1 cellular context compared by ENCODE assay signal in the genomic region with DNA sequence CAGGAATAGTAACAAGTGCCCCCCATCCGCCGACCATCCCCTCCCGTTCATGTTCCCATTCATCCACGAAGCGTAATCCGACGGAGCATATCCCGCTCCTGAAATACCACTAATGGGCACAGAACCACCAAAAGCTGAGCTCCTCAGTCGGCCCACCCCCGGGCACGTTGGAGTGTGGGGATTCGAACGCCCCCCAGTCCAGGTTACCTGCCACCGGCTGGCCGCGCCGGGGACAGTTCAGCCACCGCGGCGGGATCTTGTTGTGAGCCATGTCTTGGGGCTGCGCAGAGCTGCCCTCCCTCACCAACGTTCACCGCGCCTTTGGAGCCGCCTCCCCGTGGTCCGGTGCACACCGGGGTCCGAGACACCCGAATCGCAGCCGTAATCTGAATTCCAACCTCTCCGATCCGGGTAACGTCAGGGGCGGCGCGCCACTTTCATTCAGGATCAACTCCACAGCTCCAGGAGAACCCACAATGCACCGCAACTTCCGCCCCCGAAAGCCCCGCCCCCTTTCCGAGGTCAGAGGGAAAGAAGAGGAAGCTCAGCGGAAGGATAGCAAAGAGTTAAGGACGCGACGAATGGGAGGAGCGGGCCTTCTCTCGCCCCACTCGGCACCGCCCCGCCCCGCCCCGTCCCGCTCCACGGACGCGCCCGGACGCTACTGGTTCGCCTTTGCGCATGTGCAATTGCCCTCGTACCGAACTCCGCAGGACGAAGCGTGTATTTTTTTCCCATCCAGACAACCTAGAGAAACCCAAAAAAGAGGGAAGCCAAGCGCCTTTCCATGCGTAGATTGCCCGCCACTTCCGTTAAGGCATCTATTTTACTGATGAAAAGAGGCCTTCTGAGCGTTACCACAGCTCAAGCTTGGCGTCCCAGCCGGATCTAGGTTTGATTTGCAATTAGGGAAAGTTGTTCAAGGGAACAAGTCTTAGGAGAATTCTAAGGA.
A peak's percentile ranks its signal among the peaks of the same experiment; 100 is the strongest.
TF ChIP-seq lines count a peak whose summit lies in the region.

Gene RNGTT (minus strand): TSS at position 480 of the 952 bp plus-strand sequence. CDS start 209 bp downstream, at position 271.

TF ChIP-seq in WTC11, 78 proteins besides CTCF, POLR2A, EP300 and RAD21 (continued from another document and continues in another):
- TF ChIP-seq NR2C2 (CRISPR knock-in tag; IDR thresholded peaks at IDR 0.05) (peak; percentile 56; the same call in 1 of the 2 replicates), GABPB1 (CRISPR knock-in tag; IDR thresholded peaks at IDR 0.05) (peak; percentile 60; the same call in 1 of the 2 replicates), FOXP1 (CRISPR knock-in tag; IDR thresholded peaks at IDR 0.05; ENCODE audit: borderline replicate concordance) (peak; percentile 33), CREB1 (CRISPR knock-in tag; IDR thresholded peaks at IDR 0.05) (no peak), ZNF121 (CRISPR knock-in tag; IDR thresholded peaks at IDR 0.05) (no peak), NFATC4 (CRISPR knock-in tag; IDR thresholded peaks at IDR 0.05) (no peak), RORB (CRISPR knock-in tag; IDR thresholded peaks at IDR 0.05) (no peak), IRF2 (CRISPR knock-in tag; IDR thresholded peaks at IDR 0.05; ENCODE audit: borderline replicate concordance, low read depth) (no peak), RELA (CRISPR knock-in tag; IDR thresholded peaks at IDR 0.05; ENCODE audit: borderline replicate concordance) (no peak), E2F1 (CRISPR knock-in tag; IDR thresholded peaks at IDR 0.05) (no peak), ZNF281 (CRISPR knock-in tag; IDR thresholded peaks at IDR 0.05) (no peak), CBFB (CRISPR knock-in tag; IDR thresholded peaks at IDR 0.05; ENCODE audit: low read depth) (0 out of 2 replicates have a peak, but pooled peaks have one; percentile 62), TEAD1 (CRISPR knock-in tag; IDR thresholded peaks at IDR 0.05) (peak; percentile 27; the same call in 1 of the 2 replicates), ATF2 (CRISPR knock-in tag; IDR thresholded peaks at IDR 0.05; ENCODE audit: borderline replicate concordance, low read depth) (no peak), ATF1 (CRISPR knock-in tag; IDR thresholded peaks at IDR 0.05) (no peak), NFE2L1 (CRISPR knock-in tag; IDR thresholded peaks at IDR 0.05) (0 out of 2 replicates have a peak, but pooled peaks have one; percentile 10), ZNF423 (CRISPR knock-in tag; IDR thresholded peaks at IDR 0.05) (no peak), JAZF1 (CRISPR knock-in tag; IDR thresholded peaks at IDR 0.05) (no peak), ZNF396 (CRISPR knock-in tag; IDR thresholded peaks at IDR 0.05; ENCODE audit: borderline replicate concordance) (no peak), SP1 (CRISPR knock-in tag; conservative IDR thresholded peaks at IDR 0.05) (peak; percentile 90)
- TF ChIP-seq, protein P1, sequence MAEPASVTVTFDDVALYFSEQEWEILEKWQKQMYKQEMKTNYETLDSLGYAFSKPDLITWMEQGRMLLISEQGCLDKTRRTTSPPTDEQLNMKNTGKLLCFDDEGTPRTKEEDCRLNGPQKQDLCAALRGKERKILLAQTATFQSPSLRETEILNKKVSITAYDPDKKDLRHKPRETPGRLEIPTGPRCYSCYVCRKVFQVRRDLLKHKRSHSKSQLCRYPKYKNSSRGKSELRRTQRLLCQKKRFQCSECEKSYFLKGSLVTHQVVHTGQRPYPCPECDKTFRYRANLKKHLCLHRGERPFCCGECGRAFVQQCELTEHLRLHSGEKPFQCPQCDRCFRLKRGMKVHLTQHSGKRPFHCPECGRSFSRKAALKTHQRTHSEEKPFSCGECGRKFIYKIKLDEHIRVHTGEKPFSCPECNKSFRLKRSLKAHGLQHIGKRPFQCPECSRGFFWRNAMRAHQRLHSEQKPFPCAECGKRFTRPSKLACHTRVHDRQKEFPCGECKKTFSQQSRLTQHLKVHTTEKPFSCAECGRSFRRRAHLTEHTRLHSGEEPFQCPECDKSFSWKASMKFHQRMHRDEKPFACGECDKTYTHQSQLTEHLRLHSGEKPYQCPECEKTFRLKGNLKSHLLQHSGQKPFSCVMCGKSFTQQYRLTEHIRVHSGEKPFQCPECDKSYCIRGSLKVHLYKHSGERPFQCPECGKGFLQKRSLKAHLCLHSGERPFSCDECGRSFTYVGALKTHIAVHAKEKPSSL (CRISPR knock-in tag; conservative IDR thresholded peaks at IDR 0.05), result no peak
- TF ChIP-seq, protein P2, sequence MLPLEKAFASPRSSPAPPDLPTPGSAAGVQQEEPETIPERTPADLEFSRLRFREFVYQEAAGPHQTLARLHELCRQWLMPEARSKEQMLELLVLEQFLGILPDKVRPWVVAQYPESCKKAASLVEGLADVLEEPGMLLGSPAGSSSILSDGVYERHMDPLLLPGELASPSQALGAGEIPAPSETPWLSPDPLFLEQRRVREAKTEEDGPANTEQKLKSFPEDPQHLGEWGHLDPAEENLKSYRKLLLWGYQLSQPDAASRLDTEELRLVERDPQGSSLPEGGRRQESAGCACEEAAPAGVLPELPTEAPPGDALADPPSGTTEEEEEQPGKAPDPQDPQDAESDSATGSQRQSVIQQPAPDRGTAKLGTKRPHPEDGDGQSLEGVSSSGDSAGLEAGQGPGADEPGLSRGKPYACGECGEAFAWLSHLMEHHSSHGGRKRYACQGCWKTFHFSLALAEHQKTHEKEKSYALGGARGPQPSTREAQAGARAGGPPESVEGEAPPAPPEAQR (CRISPR knock-in tag; IDR thresholded peaks at IDR 0.05), result no peak
- TF ChIP-seq, protein P3, sequence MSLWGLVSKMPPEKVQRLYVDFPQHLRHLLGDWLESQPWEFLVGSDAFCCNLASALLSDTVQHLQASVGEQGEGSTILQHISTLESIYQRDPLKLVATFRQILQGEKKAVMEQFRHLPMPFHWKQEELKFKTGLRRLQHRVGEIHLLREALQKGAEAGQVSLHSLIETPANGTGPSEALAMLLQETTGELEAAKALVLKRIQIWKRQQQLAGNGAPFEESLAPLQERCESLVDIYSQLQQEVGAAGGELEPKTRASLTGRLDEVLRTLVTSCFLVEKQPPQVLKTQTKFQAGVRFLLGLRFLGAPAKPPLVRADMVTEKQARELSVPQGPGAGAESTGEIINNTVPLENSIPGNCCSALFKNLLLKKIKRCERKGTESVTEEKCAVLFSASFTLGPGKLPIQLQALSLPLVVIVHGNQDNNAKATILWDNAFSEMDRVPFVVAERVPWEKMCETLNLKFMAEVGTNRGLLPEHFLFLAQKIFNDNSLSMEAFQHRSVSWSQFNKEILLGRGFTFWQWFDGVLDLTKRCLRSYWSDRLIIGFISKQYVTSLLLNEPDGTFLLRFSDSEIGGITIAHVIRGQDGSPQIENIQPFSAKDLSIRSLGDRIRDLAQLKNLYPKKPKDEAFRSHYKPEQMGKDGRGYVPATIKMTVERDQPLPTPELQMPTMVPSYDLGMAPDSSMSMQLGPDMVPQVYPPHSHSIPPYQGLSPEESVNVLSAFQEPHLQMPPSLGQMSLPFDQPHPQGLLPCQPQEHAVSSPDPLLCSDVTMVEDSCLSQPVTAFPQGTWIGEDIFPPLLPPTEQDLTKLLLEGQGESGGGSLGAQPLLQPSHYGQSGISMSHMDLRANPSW (CRISPR knock-in tag; conservative IDR thresholded peaks at IDR 0.05; ENCODE audit: low read depth), result no peak
- TF ChIP-seq, protein P4, sequence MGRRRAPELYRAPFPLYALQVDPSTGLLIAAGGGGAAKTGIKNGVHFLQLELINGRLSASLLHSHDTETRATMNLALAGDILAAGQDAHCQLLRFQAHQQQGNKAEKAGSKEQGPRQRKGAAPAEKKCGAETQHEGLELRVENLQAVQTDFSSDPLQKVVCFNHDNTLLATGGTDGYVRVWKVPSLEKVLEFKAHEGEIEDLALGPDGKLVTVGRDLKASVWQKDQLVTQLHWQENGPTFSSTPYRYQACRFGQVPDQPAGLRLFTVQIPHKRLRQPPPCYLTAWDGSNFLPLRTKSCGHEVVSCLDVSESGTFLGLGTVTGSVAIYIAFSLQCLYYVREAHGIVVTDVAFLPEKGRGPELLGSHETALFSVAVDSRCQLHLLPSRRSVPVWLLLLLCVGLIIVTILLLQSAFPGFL (CRISPR knock-in tag; IDR thresholded peaks at IDR 0.05; ENCODE audit: borderline replicate concordance), result no peak
- TF ChIP-seq, protein P5, sequence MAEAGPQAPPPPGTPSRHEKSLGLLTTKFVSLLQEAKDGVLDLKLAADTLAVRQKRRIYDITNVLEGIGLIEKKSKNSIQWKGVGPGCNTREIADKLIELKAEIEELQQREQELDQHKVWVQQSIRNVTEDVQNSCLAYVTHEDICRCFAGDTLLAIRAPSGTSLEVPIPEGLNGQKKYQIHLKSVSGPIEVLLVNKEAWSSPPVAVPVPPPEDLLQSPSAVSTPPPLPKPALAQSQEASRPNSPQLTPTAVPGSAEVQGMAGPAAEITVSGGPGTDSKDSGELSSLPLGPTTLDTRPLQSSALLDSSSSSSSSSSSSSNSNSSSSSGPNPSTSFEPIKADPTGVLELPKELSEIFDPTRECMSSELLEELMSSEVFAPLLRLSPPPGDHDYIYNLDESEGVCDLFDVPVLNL (CRISPR knock-in tag; IDR thresholded peaks at IDR 0.05; ENCODE audit: borderline replicate concordance, low read depth), result no peak
- TF ChIP-seq, protein P6, sequence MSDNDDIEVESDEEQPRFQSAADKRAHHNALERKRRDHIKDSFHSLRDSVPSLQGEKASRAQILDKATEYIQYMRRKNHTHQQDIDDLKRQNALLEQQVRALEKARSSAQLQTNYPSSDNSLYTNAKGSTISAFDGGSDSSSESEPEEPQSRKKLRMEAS (CRISPR knock-in tag; IDR thresholded peaks at IDR 0.05), result peak; percentile 70
- TF ChIP-seq, protein P7, sequence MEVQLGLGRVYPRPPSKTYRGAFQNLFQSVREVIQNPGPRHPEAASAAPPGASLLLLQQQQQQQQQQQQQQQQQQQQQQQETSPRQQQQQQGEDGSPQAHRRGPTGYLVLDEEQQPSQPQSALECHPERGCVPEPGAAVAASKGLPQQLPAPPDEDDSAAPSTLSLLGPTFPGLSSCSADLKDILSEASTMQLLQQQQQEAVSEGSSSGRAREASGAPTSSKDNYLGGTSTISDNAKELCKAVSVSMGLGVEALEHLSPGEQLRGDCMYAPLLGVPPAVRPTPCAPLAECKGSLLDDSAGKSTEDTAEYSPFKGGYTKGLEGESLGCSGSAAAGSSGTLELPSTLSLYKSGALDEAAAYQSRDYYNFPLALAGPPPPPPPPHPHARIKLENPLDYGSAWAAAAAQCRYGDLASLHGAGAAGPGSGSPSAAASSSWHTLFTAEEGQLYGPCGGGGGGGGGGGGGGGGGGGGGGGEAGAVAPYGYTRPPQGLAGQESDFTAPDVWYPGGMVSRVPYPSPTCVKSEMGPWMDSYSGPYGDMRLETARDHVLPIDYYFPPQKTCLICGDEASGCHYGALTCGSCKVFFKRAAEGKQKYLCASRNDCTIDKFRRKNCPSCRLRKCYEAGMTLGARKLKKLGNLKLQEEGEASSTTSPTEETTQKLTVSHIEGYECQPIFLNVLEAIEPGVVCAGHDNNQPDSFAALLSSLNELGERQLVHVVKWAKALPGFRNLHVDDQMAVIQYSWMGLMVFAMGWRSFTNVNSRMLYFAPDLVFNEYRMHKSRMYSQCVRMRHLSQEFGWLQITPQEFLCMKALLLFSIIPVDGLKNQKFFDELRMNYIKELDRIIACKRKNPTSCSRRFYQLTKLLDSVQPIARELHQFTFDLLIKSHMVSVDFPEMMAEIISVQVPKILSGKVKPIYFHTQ (CRISPR knock-in tag; IDR thresholded peaks at IDR 0.05), result no peak
- TF ChIP-seq, protein P8, sequence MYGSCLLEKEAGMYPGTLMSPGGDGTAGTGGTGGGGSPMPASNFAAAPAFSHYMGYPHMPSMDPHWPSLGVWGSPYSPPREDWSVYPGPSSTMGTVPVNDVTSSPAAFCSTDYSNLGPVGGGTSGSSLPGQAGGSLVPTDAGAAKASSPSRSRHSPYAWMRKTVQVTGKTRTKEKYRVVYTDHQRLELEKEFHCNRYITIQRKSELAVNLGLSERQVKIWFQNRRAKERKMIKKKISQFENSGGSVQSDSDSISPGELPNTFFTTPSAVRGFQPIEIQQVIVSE (CRISPR knock-in tag; IDR thresholded peaks at IDR 0.05; ENCODE audit: borderline replicate concordance), result no peak
- TF ChIP-seq, protein P9, sequence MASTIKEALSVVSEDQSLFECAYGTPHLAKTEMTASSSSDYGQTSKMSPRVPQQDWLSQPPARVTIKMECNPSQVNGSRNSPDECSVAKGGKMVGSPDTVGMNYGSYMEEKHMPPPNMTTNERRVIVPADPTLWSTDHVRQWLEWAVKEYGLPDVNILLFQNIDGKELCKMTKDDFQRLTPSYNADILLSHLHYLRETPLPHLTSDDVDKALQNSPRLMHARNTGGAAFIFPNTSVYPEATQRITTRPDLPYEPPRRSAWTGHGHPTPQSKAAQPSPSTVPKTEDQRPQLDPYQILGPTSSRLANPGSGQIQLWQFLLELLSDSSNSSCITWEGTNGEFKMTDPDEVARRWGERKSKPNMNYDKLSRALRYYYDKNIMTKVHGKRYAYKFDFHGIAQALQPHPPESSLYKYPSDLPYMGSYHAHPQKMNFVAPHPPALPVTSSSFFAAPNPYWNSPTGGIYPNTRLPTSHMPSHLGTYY (CRISPR knock-in tag; IDR thresholded peaks at IDR 0.05), result no peak
